In genomic region chr9:6818292-6818922, GRCh38 we compare ENCODE assay signal across 22 cellular contexts.
"Had no signal": no experiment of that assay in that cellular context is flagged by ENCODE, and none has a peak within 500 bp of the region (broad histone marks: within the 10 kb centered on the region; RNA-seq: fewer than 3 reads in every experiment).

No MANE protein-coding gene starts in this region.

- H3K27me3 Mint-ChIP-seq: activated naive CD8-positive, alpha-beta T cell treated with anti-CD3 and anti-CD28 coated beads, Interleukin-2, amount 10 ng/mL, durations not matched to agents 7 days and 5 days; activated T-cell treated with anti-CD3 and anti-CD28 coated beads, Interleukin-2, amount 50 U/mL, for 24 hours; activated T-helper 17 cell treated with anti-CD3 and anti-CD28 coated beads, Interleukin-2, amount 50 U/mL, for 72 hours; dendritic cell treated with granulocyte-macrophage colony-stimulating factor and Interleukin-4, amounts not matched to agents 40 ng/mL and 50 ng/mL, for 4 days had no signal

- DNase-seq: activated CD4-positive, alpha-beta T cell treated with anti-CD3 and anti-CD28 coated beads for 1 hour; activated naive CD4-positive, alpha-beta T cell; activated naive CD8-positive, alpha-beta T cell treated with anti-CD3 and anti-CD28 coated beads, Interleukin-2, amount 10 ng/mL, durations not matched to agents 7 days and 5 days; activated T-cell treated with anti-CD3 and anti-CD28 coated beads, Interleukin-2, amount 50 U/mL, for 24 hours; amygdala; effector CD4-positive, alpha-beta T cell; erythroblast; glutamatergic neuron; nephron progenitor cell; pancreas; right cardiac atrium; stimulated activated CD4-positive, alpha-beta T cell treated with anti-CD3 and anti-CD28 coated beads, Interleukin-1b, Interleukin-23, amount 100 ng/mL, for 48 hours; stomach had no signal

- ATAC-seq: activated T-helper 17 cell treated with anti-CD3 and anti-CD28 coated beads, Interleukin-2, amount 50 U/mL, for 72 hours; pancreas; right cardiac atrium had no signal

- H3K27me3 ChIP-seq: cardiac muscle cell, hepatocyte, pancreas, stomach, suprapubic skin, vagina had no signal

- H3K4me1 Mint-ChIP-seq: nephron progenitor cell had no signal

- H3K36me3 ChIP-seq: cardiac muscle cell, pancreas, vagina had no signal

- H2AFZ ChIP-seq: hepatocyte had no signal

- H3K27ac Mint-ChIP-seq: activated naive CD8-positive, alpha-beta T cell treated with anti-CD3 and anti-CD28 coated beads, Interleukin-2, amount 10 ng/mL, durations not matched to agents 7 days and 5 days; activated T-cell treated with anti-CD3 and anti-CD28 coated beads, Interleukin-2, amount 50 U/mL, for 24 hours; activated T-helper 17 cell treated with anti-CD3 and anti-CD28 coated beads, Interleukin-2, amount 50 U/mL, for 72 hours; dendritic cell treated with granulocyte-macrophage colony-stimulating factor and Interleukin-4, amounts not matched to agents 40 ng/mL and 50 ng/mL, for 4 days; nephron progenitor cell had no signal

- H3K9me3 Mint-ChIP-seq: activated T-cell treated with anti-CD3 and anti-CD28 coated beads, Interleukin-2, amount 50 U/mL, for 24 hours; activated T-helper 17 cell treated with anti-CD3 and anti-CD28 coated beads, Interleukin-2, amount 50 U/mL, for 72 hours; dendritic cell treated with granulocyte-macrophage colony-stimulating factor and Interleukin-4, amounts not matched to agents 40 ng/mL and 50 ng/mL, for 4 days; nephron progenitor cell had no signal

- H3K4me1 ChIP-seq: pancreas, suprapubic skin, vagina had no signal

- H3K4me2 ChIP-seq: hepatocyte had no signal

- FAIRE-seq: endometrium, frontal cortex had no signal

- H3K4me3 Mint-ChIP-seq: activated naive CD8-positive, alpha-beta T cell treated with anti-CD3 and anti-CD28 coated beads, Interleukin-2, amount 10 ng/mL, durations not matched to agents 7 days and 5 days; activated T-cell treated with anti-CD3 and anti-CD28 coated beads, Interleukin-2, amount 50 U/mL, for 24 hours; activated T-helper 17 cell treated with anti-CD3 and anti-CD28 coated beads, Interleukin-2, amount 50 U/mL, for 72 hours; dendritic cell treated with granulocyte-macrophage colony-stimulating factor and Interleukin-4, amounts not matched to agents 40 ng/mL and 50 ng/mL, for 4 days; nephron progenitor cell had no signal

- H3K4me3 ChIP-seq: cardiac muscle cell, hepatocyte, pancreas, stomach, suprapubic skin, vagina had no signal

- H3K27ac ChIP-seq: cardiac muscle cell, pancreas, stomach, suprapubic skin, vagina, VCaP had no signal

- H3K9me3 ChIP-seq: pancreas, stomach, suprapubic skin, vagina had no signal
